Comparison of ENCODE assay signal across 8 cellular contexts in the genomic region with DNA sequence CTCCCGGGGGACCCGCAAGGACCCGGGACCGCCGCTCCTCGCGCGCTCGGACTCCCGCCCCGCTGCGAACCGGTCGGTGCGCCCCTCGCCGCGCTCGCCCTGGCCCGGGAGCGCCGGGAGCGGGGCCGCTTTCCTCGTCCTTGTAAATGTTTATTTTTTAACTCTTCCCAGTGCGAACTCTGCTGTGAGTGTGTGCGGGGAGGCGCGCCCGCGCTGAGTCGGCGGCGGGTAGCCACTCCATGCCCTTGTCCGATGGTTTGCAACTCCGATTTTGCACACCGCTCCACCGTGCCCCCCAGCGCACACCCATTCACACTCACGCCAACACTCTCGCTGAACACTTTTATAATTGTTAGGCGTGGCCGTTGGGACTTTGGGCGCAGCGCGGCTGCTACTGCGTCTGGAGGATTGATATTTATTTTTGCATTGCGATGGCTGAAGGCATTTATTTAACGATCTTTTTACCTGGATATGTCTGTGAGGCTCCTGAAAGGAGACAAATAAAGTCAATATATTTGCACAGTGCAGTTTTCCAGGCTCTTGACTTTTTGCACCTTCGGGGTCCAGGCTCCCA. TPM values are rescaled to one million over a fixed set of nuclear protein-coding genes. Genes with fewer than 3 reads are reported as not detected.
DNase-seq lines count a peak whose midpoint lies in the region; ATAC-seq, FAIRE-seq and TF ChIP-seq lines count a peak whose summit lies in the region.

No MANE protein-coding gene starts in this region.

- H3K9me3 Mint-ChIP-seq in HFFc6, result no peaks in the 10 kb centered on the region

- TF ChIP-seq EP300 in A549 (IDR thresholded peaks at IDR 0.05), result no peak

- H3K36me3 ChIP-seq in body of pancreas (replicated peaks in 1 of 2; ENCODE audit: insufficient read depth in 1 of 2, low read depth in 2 of 2) (no peaks in the 10 kb centered on the region), lung (ENCODE audit: control insufficient read depth in 2 of 2, insufficient read depth in 2 of 2, low read length in 2 of 2) (no peaks in the 10 kb centered on the region), urinary bladder (ENCODE audit: insufficient read depth) (no peaks in the 10 kb centered on the region)

- H3K36me3 Mint-ChIP-seq in HFFc6 (ENCODE audit: low read depth), result no peaks in the 10 kb centered on the region

- DNase-seq in A549 (ENCODE audit: low read depth in 1 of 2, low spot score in 1 of 2), result no peak
- DNase-seq in HFFc6, result no peak
- no peak for DNase-seq in body of pancreas
- no peak for DNase-seq in lung (ENCODE audit: low spot score)
- DNase-seq in germinal center (ENCODE audit: low spot score), result no peak

- TF ChIP-seq RAD21 in A549 (conservative IDR thresholded peaks at IDR 0.05 in 1 of 2, IDR thresholded peaks at IDR 0.05 in 1 of 2), result no peak

- peaks cover 24% of the 10 kb centered on the region for H3K4me1 Mint-ChIP-seq in HFFc6 (ENCODE audit: low read depth)

- H3K4me2 ChIP-seq in A549, result peak overlapping the region; percentile 99

- no peak for TF ChIP-seq POLR2A in A549 (IDR thresholded peaks at IDR 0.05; ENCODE audit: low read length)
- no peak for TF ChIP-seq POLR2A in body of pancreas (IDR thresholded peaks at IDR 0.05)

- peak overlapping the region; percentile 88 for H3K4me3 Mint-ChIP-seq in HFFc6

- no peak for TF ChIP-seq CTCF in A549 (IDR thresholded peaks at IDR 0.05)
- TF ChIP-seq CTCF in HFFc6 (IDR thresholded peaks at IDR 0.05), result no peak
- no peak for TF ChIP-seq CTCF in body of pancreas (IDR thresholded peaks at IDR 0.05)
- TF ChIP-seq CTCF in lung (IDR thresholded peaks at IDR 0.05; ENCODE audit: control extremely low read depth, extremely low read depth), result no peak

- intact Hi-C loops in body of pancreas (cut with DNase I), result no loop called here

- peaks cover 0 to 18% of the 10 kb centered on the region in 2 donors for H3K27me3 ChIP-seq in body of pancreas
- H3K27me3 ChIP-seq in lung (ENCODE audit: control insufficient read depth, insufficient read depth), result no peaks in the 10 kb centered on the region

- H3K4me1 ChIP-seq in A549 (peaks cover 18% of the 10 kb centered on the region; the same call in 2 of the 3 replicates), body of pancreas (peaks cover 35% of the 10 kb centered on the region), lung (ENCODE audit: control insufficient read depth in 2 of 2, insufficient read depth in 2 of 2, low read length in 2 of 2) (peaks cover 0 to 6% of the 10 kb centered on the region in 2 donors), urinary bladder (ENCODE audit: insufficient read depth) (no peaks in the 10 kb centered on the region)

- H3K27ac ChIP-seq in A549 (no peak overlapping the region), body of pancreas (peak overlapping the region in 3 of 4 donors; percentile 16 to 65 (median 50)), lung (ENCODE audit: low read depth in 1 of 2, low read length in 1 of 2) (peak overlapping the region; percentile 38 to 93), urinary bladder (ENCODE audit: low read depth) (peak overlapping the region; percentile 61)

- ATAC-seq in A549 (peak; percentile 5 to 10; a peak in 4 of 6 replicates), body of pancreas (no peak), lung (ENCODE audit: insufficient read depth, low FRiP score) (no peak), HG03520 (IDR thresholded peaks at IDR 0.05; ENCODE audit: unreplicated experiment) (no peak), GM18909 (IDR thresholded peaks at IDR 0.05; ENCODE audit: poor library complexity, unreplicated experiment) (no peak)

- FAIRE-seq in A549 (lab: Jason Lieb, UNC), result no peak

- H3K27ac Mint-ChIP-seq in HFFc6, result no peak overlapping the region

- H3K4me3 ChIP-seq in A549, result peak overlapping the region; percentile 51
- H3K4me3 ChIP-seq in body of pancreas, result peak overlapping the region; percentile 6 to 37
- peak overlapping the region; percentile 88 for H3K4me3 ChIP-seq in lung
- H3K4me3 ChIP-seq in urinary bladder (ENCODE audit: low read depth, low read length), result peak overlapping the region; percentile 77

- CTCF ChIA-PET in A549 (lab: Yijun Ruan, JAX), result interaction anchor here (0.8 to 12.6 kb wide), 13 partner anchors 11 to 343 kb away, joined by 3 to 172 read pairs (median 6); partner anchors contain the start of gene ALKBH3

- peaks cover 36% of the 10 kb centered on the region for H3K27me3 Mint-ChIP-seq in HFFc6 (ENCODE audit: insufficient read depth)

- under 1% methylated on average over 43 of the region's 50 CpGs for WGBS in A549 (ENCODE audit: missing lambda C conversion rate)
- 1% methylated on average over 34 to 50 of the region's 50 CpGs for WGBS in body of pancreas, 2 donors
- WGBS in lung, 2 donors, result 1% methylated on average over 47 to 50 of the region's 50 CpGs
- under 1% methylated on average over 50 of the region's 50 CpGs for WGBS in urinary bladder

- H3K9me3 ChIP-seq in A549 (no peaks in the 10 kb centered on the region), body of pancreas (no peaks in the 10 kb centered on the region), lung (ENCODE audit: control insufficient read depth in 2 of 2, insufficient read depth in 1 of 2, low read length in 1 of 2) (peaks cover 0 to 2% of the 10 kb centered on the region in 2 donors)

- POLR2A ChIA-PET in A549 (lab: Yijun Ruan, JAX), result no interaction called here

TF ChIP-seq in A549, 52 proteins besides CTCF, POLR2A, EP300 and RAD21:
- TF ChIP-seq KDM1A (IDR thresholded peaks at IDR 0.05; ENCODE audit: low read depth), result no peak
- TF ChIP-seq ESRRA (IDR thresholded peaks at IDR 0.05; ENCODE audit: borderline replicate concordance, low read length), result no peak
- no peak for TF ChIP-seq HEYL (CRISPR knock-in tag; IDR thresholded peaks at IDR 0.05)
- TF ChIP-seq JUN (IDR thresholded peaks at IDR 0.05), result no peak
- peak; percentile 69; the same call in 1 of the 2 replicates for TF ChIP-seq RNF2 (IDR thresholded peaks at IDR 0.05; ENCODE audit: borderline replicate concordance, low read depth)
- TF ChIP-seq, protein P1, sequence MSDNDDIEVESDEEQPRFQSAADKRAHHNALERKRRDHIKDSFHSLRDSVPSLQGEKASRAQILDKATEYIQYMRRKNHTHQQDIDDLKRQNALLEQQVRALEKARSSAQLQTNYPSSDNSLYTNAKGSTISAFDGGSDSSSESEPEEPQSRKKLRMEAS (IDR thresholded peaks at IDR 0.05), result no peak
- peak; percentile 81 for TF ChIP-seq CBX8 (IDR thresholded peaks at IDR 0.05)

RNA-seq across cellular contexts. Expression of gene C11orf96, which starts 1.0 kb away (rescaled TPM):
- polyA plus RNA-seq in A549 (2011; rRNA removed), result 0.43 and 0.57 TPM in 2 replicates
- 0.36 and 0.73 TPM in 2 replicates for polyA plus RNA-seq in A549 (2012; cell fraction: cytosol; rRNA removed)
- polyA plus RNA-seq in A549 (2012; cell fraction: nucleus; rRNA removed), result 0.91 and 1.4 TPM in 2 replicates
- polyA plus RNA-seq in A549 (2017; fragmentation: RNase III; extraction: RNeasy Plus Mini Kit Qiagen cat#74134 plus additional on column Dnase treatment), result 0.06 TPM in 1 of 3 replicates, not detected in the others
- 0.24 and 0.25 TPM in 2 replicates for polyA minus RNA-seq in A549 (2011; rRNA and poly(A)+ RNA removed)
- under 1 TPM; 0.23 to 0.37 (median 0.33) TPM for total RNA-seq in HFFc6 (2021; fragmentation: NEBNext Ultra II Directional; extraction: Animal tissue kit (Norgen Biotek cat#: 25700))
- total RNA-seq in body of pancreas, result 100 to 1,000 TPM in 1 of 2 donors, 10 to 100 TPM in 1; 64.9 to 184 TPM
- 100 to 1,000 TPM in 1 of 2 donors, 10 to 100 TPM in 1; 29.0 to 103 TPM for total RNA-seq in lung
- 100 to 1,000 TPM; 110 to 165 TPM for polyA plus RNA-seq in lung
- 21.4 TPM for total RNA-seq in urinary bladder
- 226 TPM for polyA plus RNA-seq in urinary bladder

Comparison
In these comparisons a context has a peak if more than half of its experiments do, and no peak if none do; other contexts are left out.
1. ATAC-seq: peak in A549 (2 of 2); none in body of pancreas (single experiment), lung (single experiment), HG03520 (single experiment) and GM18909 (single experiment).
2. H3K27ac ChIP-seq: peak in body of pancreas (3 of 4), lung (2 of 2) and urinary bladder (single experiment); none in A549 (0 of 2).
3. H3K4me3 ChIP-seq: peak in every context shown above with its lines; median percentile 88 in lung; 77 in urinary bladder; 51 in A549; 22 in body of pancreas.
4. RNA of gene C11orf96, which starts 1.0 kb away (total RNA-seq): 64.9 to 184 TPM in body of pancreas, 29.0 to 103 TPM in lung and 21.4 TPM in urinary bladder (single experiment); 0.23 to 0.37 TPM in HFFc6; every median in the first group is over 10 times any median in the second.